Comparison of ENCODE assay signal across 16 cellular contexts in the genomic region with DNA sequence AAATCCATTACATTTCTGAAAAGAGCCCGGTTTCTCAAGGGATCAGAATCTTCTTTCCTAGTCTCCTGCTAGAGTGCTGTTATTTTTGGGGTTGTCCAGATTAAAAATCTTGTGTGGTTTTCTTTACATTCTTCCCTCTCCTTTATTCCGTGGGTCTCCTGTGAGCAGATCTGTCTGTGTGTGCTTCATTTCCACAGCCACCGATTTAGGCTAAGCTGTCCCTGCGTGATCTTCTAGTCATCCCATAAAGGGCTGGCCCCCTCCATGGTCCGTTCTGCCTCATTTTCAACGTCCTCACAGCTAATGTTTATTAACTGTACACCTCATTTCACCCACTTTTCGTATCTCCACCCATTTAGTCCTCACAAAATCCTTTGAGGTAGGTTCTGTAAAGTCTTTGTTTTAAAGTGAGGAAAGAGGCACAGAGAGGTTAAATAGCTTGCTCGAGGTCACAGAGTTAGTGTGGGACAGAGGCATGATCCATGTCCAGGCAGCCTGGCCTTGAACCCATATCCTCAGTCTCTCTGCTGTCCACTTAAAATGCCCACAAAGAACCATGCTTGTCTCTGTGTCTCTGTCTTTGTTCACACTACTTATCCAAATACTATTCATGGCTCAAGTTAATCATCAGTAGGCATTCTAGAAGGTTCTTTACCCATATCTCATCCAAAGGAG. TPM values are rescaled to one million over a fixed set of nuclear protein-coding genes. Genes with fewer than 3 reads are reported as not detected.
DNase-seq lines count a peak whose midpoint lies in the region; ATAC-seq and TF ChIP-seq lines count a peak whose summit lies in the region.
"Had no signal": no experiment of that assay in that cellular context is flagged by ENCODE, and none has a peak within 500 bp of the region (broad histone marks: within the 10 kb centered on the region; RNA-seq: fewer than 3 reads in every experiment).

No MANE protein-coding gene starts in this region.

- no peaks in the 10 kb centered on the region for H3K4me1 ChIP-seq in esophagus muscularis mucosa
- H3K4me1 ChIP-seq: HAP-1, Peyer's patch had no signal

- H3K9me3 Mint-ChIP-seq in activated CD4-positive, alpha-beta T cell treated with anti-CD3 and anti-CD28 coated beads, Interleukin-2, amount 10 ng/mL, durations not matched to agents 7 days and 5 days: peaks cover 6% of the 10 kb centered on the region
- no peaks in the 10 kb centered on the region for H3K9me3 Mint-ChIP-seq in natural killer cell treated with Interleukin-12 subunit alpha and Interleukin-12 subunit beta and Interleukin-15 and Interleukin-18, amount 100 ng/mL, for 72 hours
- H3K9me3 Mint-ChIP-seq in natural killer cell (peaks cover 0 to 4% of the 10 kb centered on the region in 2 donors), osteocyte (ENCODE audit: unreplicated experiment) (peaks cover 11% of the 10 kb centered on the region)
- H3K9me3 Mint-ChIP-seq in activated naive CD8-positive, alpha-beta T cell treated with anti-CD3 and anti-CD28 coated beads, Interleukin-2, amount 50 U/mL, for 24 hours: peaks cover 7% of the 10 kb centered on the region
- H3K9me3 Mint-ChIP-seq in stimulated activated naive B cell treated with anti-CD40 and anti-IgM and Interleukin-4, amounts not matched to agents 10 μg/mL and 1 μg/mL and 100 μg/mL, for 72 hours: peaks cover 6 to 7% of the 10 kb centered on the region in 2 donors

- H3K4me1 Mint-ChIP-seq in activated CD4-positive, alpha-beta T cell treated with anti-CD3 and anti-CD28 coated beads, Interleukin-2, amount 10 ng/mL, durations not matched to agents 7 days and 5 days: peaks cover 63% of the 10 kb centered on the region
- H3K4me1 Mint-ChIP-seq in natural killer cell treated with Interleukin-12 subunit alpha and Interleukin-12 subunit beta and Interleukin-15 and Interleukin-18, amount 100 ng/mL, for 72 hours (ENCODE audit: low read depth in 2 of 2): peaks cover 9 to 39% of the 10 kb centered on the region in 2 donors
- H3K4me1 Mint-ChIP-seq in natural killer cell: peaks cover 0 to 5% of the 10 kb centered on the region in 2 donors
- peaks cover 50% of the 10 kb centered on the region for H3K4me1 Mint-ChIP-seq in activated naive CD8-positive, alpha-beta T cell treated with anti-CD3 and anti-CD28 coated beads, Interleukin-2, amount 50 U/mL, for 24 hours
- H3K4me1 Mint-ChIP-seq in stimulated activated naive B cell treated with anti-CD40 and anti-IgM and Interleukin-4, amounts not matched to agents 10 μg/mL and 1 μg/mL and 100 μg/mL, for 72 hours: peaks cover 4 to 12% of the 10 kb centered on the region in 2 donors
- H3K4me1 Mint-ChIP-seq in osteocyte (ENCODE audit: unreplicated experiment): no peaks in the 10 kb centered on the region

- no peaks in the 10 kb centered on the region for H3K9me3 ChIP-seq in esophagus muscularis mucosa
- H3K9me3 ChIP-seq: HAP-1, Peyer's patch had no signal

- intact Hi-C loops in natural killer cell (cut with micrococcal nuclease): no loop called here
- intact Hi-C loops in esophagus muscularis mucosa (cut with DNase I): no loop called here

- ATAC-seq in natural killer cell treated with Interleukin-12 subunit alpha and Interleukin-12 subunit beta and Interleukin-15 and Interleukin-18, amount 100 ng/mL, for 72 hours: no peak
- ATAC-seq in natural killer cell: no peak
- ATAC-seq in activated naive CD8-positive, alpha-beta T cell treated with anti-CD3 and anti-CD28 coated beads, Interleukin-2, amount 50 U/mL, for 24 hours: no peak
- ATAC-seq in stimulated activated naive B cell treated with anti-CD40 and anti-IgM and Interleukin-4, amounts not matched to agents 10 μg/mL and 1 μg/mL and 100 μg/mL, for 72 hours (replicated peaks): no peak

- CTCF ChIA-PET in activated CD4-positive, alpha-beta T cell treated with anti-CD3 and anti-CD28 coated beads, Interleukin-2, amount 10 ng/mL, durations not matched to agents 7 days and 5 days (lab: Charles Lee): interaction anchor here (0.8 to 1.1 kb wide), 3 partner anchors 38 to 258 kb away, joined by 3 to 5 read pairs (median 5); partner anchors contain the start of genes CENPS and KIF1B

- DNase-seq in activated CD4-positive, alpha-beta T cell treated with anti-CD3 and anti-CD28 coated beads, Interleukin-2, amount 10 ng/mL, durations not matched to agents 7 days and 5 days: no peak
- DNase-seq in activated CD4-positive, alpha-beta T cell treated with anti-CD3 and anti-CD28 coated beads for 1 hour: no peak
- DNase-seq in natural killer cell treated with Interleukin-12 subunit alpha and Interleukin-12 subunit beta and Interleukin-15 and Interleukin-18, amount 100 ng/mL, for 72 hours (ENCODE audit: low spot score): no peak
- DNase-seq in natural killer cell (no peak), esophagus muscularis mucosa (ENCODE audit: extremely low spot score) (no peak), osteocyte (ENCODE audit: extremely low spot score, unreplicated experiment) (no peak)
- no peak for DNase-seq in activated naive CD8-positive, alpha-beta T cell treated with anti-CD3 and anti-CD28 coated beads, Interleukin-2, amount 50 U/mL, for 24 hours
- DNase-seq in stimulated activated naive B cell treated with anti-CD40 and anti-IgM and Interleukin-4, amounts not matched to agents 10 μg/mL and 1 μg/mL and 100 μg/mL, for 72 hours: no peak
- DNase-seq: C1 segment of cervical spinal cord, IMR-90, NCI-H1436, NCI-H2029 treated with DMSO at 0.1 percent for 48 hours, NCI-H510A, NCI-H82, Peyer's patch had no signal

- no peak overlapping the region for H3K27ac ChIP-seq in esophagus muscularis mucosa (replicated peaks in 1 of 4)
- H3K27ac ChIP-seq: Peyer's patch had no signal

- H3K4me3 ChIP-seq in esophagus muscularis mucosa: no peak overlapping the region
- H3K4me3 ChIP-seq: HAP-1, Peyer's patch had no signal

- POLR2A ChIA-PET in activated CD4-positive, alpha-beta T cell treated with anti-CD3 and anti-CD28 coated beads, Interleukin-2, amount 10 ng/mL, durations not matched to agents 7 days and 5 days (lab: Charles Lee): no interaction called here

- TF ChIP-seq EP300 in esophagus muscularis mucosa (IDR thresholded peaks at IDR 0.05): no peak

- no peaks in the 10 kb centered on the region for H3K27me3 ChIP-seq in esophagus muscularis mucosa
- H3K27me3 ChIP-seq: Peyer's patch had no signal

- H3K27ac Mint-ChIP-seq in activated CD4-positive, alpha-beta T cell treated with anti-CD3 and anti-CD28 coated beads, Interleukin-2, amount 10 ng/mL, durations not matched to agents 7 days and 5 days: peak overlapping the region; percentile 55
- H3K27ac Mint-ChIP-seq in natural killer cell treated with Interleukin-12 subunit alpha and Interleukin-12 subunit beta and Interleukin-15 and Interleukin-18, amount 100 ng/mL, for 72 hours: peak overlapping the region; percentile 9 to 85
- H3K27ac Mint-ChIP-seq in natural killer cell (peak overlapping the region in 1 of 2 donors; percentile 22), osteocyte (ENCODE audit: unreplicated experiment) (no peak overlapping the region)
- peak overlapping the region; percentile 12 for H3K27ac Mint-ChIP-seq in activated naive CD8-positive, alpha-beta T cell treated with anti-CD3 and anti-CD28 coated beads, Interleukin-2, amount 50 U/mL, for 24 hours
- peak overlapping the region; percentile 15 for H3K27ac Mint-ChIP-seq in stimulated activated naive B cell treated with anti-CD40 and anti-IgM and Interleukin-4, amounts not matched to agents 10 μg/mL and 1 μg/mL and 100 μg/mL, for 72 hours

- H3K36me3 ChIP-seq in esophagus muscularis mucosa: peaks cover 34 to 84% (median 72%) of the 10 kb centered on the region in 4 donors

- TF ChIP-seq POLR2A in esophagus muscularis mucosa (IDR thresholded peaks at IDR 0.05; ENCODE audit: low read depth): no peak

- no peak for TF ChIP-seq CTCF in natural killer cell (IDR thresholded peaks at IDR 0.05)
- no peak for TF ChIP-seq CTCF in esophagus muscularis mucosa (IDR thresholded peaks at IDR 0.05)
- no peak for TF ChIP-seq CTCF in osteocyte (IDR thresholded peaks at IDR 0.05)

- 90% methylated on average over 8 of the region's 8 CpGs for WGBS in esophagus muscularis mucosa

- H3K4me3 Mint-ChIP-seq in activated CD4-positive, alpha-beta T cell treated with anti-CD3 and anti-CD28 coated beads, Interleukin-2, amount 10 ng/mL, durations not matched to agents 7 days and 5 days: no peak overlapping the region
- H3K4me3 Mint-ChIP-seq in natural killer cell treated with Interleukin-12 subunit alpha and Interleukin-12 subunit beta and Interleukin-15 and Interleukin-18, amount 100 ng/mL, for 72 hours: peak overlapping the region; percentile 34
- H3K4me3 Mint-ChIP-seq in natural killer cell (no peak overlapping the region), osteocyte (ENCODE audit: unreplicated experiment) (no peak overlapping the region)
- H3K4me3 Mint-ChIP-seq in activated naive CD8-positive, alpha-beta T cell treated with anti-CD3 and anti-CD28 coated beads, Interleukin-2, amount 50 U/mL, for 24 hours: no peak overlapping the region
- no peak overlapping the region for H3K4me3 Mint-ChIP-seq in stimulated activated naive B cell treated with anti-CD40 and anti-IgM and Interleukin-4, amounts not matched to agents 10 μg/mL and 1 μg/mL and 100 μg/mL, for 72 hours

- H3K27me3 Mint-ChIP-seq in activated CD4-positive, alpha-beta T cell treated with anti-CD3 and anti-CD28 coated beads, Interleukin-2, amount 10 ng/mL, durations not matched to agents 7 days and 5 days: no peaks in the 10 kb centered on the region
- no peaks in the 10 kb centered on the region for H3K27me3 Mint-ChIP-seq in natural killer cell treated with Interleukin-12 subunit alpha and Interleukin-12 subunit beta and Interleukin-15 and Interleukin-18, amount 100 ng/mL, for 72 hours
- H3K27me3 Mint-ChIP-seq in natural killer cell (ENCODE audit: low read depth in 2 of 2) (no peaks in the 10 kb centered on the region), osteocyte (ENCODE audit: unreplicated experiment) (no peaks in the 10 kb centered on the region)
- H3K27me3 Mint-ChIP-seq in activated naive CD8-positive, alpha-beta T cell treated with anti-CD3 and anti-CD28 coated beads, Interleukin-2, amount 50 U/mL, for 24 hours: no peaks in the 10 kb centered on the region
- no peaks in the 10 kb centered on the region for H3K27me3 Mint-ChIP-seq in stimulated activated naive B cell treated with anti-CD40 and anti-IgM and Interleukin-4, amounts not matched to agents 10 μg/mL and 1 μg/mL and 100 μg/mL, for 72 hours

- H3K36me3 Mint-ChIP-seq in activated CD4-positive, alpha-beta T cell treated with anti-CD3 and anti-CD28 coated beads, Interleukin-2, amount 10 ng/mL, durations not matched to agents 7 days and 5 days (ENCODE audit: low read depth): peaks cover 64% of the 10 kb centered on the region
- H3K36me3 Mint-ChIP-seq in natural killer cell treated with Interleukin-12 subunit alpha and Interleukin-12 subunit beta and Interleukin-15 and Interleukin-18, amount 100 ng/mL, for 72 hours: peaks cover 28% of the 10 kb centered on the region
- H3K36me3 Mint-ChIP-seq in natural killer cell (peaks cover 23% of the 10 kb centered on the region), osteocyte (ENCODE audit: unreplicated experiment) (peaks cover 49% of the 10 kb centered on the region)
- H3K36me3 Mint-ChIP-seq in activated naive CD8-positive, alpha-beta T cell treated with anti-CD3 and anti-CD28 coated beads, Interleukin-2, amount 50 U/mL, for 24 hours (ENCODE audit: low read depth): peaks cover 48% of the 10 kb centered on the region
- H3K36me3 Mint-ChIP-seq in stimulated activated naive B cell treated with anti-CD40 and anti-IgM and Interleukin-4, amounts not matched to agents 10 μg/mL and 1 μg/mL and 100 μg/mL, for 72 hours: peaks cover 49 to 66% of the 10 kb centered on the region in 2 donors

RNA-seq across cellular contexts. Expression of gene KIF1B, which starts 38.2 kb away (rescaled TPM):
- total RNA-seq in activated CD4-positive, alpha-beta T cell treated with anti-CD3 and anti-CD28 coated beads, Interleukin-2, amount 10 ng/mL, durations not matched to agents 7 days and 5 days: 10 to 100 TPM; 14.1 to 15.6 TPM
- 10 to 100 TPM in 1 of 2 donors, 1 to 10 TPM in 1; 9.9 to 32.2 TPM for total RNA-seq in natural killer cell treated with Interleukin-12 subunit alpha and Interleukin-12 subunit beta and Interleukin-15 and Interleukin-18, amount 100 ng/mL, for 72 hours
- 10 to 100 TPM; 15.2 to 22.0 (median 16.3) TPM for total RNA-seq in natural killer cell
- total RNA-seq in esophagus muscularis mucosa: 10 to 100 TPM; 53.0 to 78.2 (median 64.8) TPM
- 48.9 and 51.5 TPM in 2 replicates for total RNA-seq in osteocyte
